Comparison of ENCODE assay signal across 1 cellular context in the genomic region with DNA sequence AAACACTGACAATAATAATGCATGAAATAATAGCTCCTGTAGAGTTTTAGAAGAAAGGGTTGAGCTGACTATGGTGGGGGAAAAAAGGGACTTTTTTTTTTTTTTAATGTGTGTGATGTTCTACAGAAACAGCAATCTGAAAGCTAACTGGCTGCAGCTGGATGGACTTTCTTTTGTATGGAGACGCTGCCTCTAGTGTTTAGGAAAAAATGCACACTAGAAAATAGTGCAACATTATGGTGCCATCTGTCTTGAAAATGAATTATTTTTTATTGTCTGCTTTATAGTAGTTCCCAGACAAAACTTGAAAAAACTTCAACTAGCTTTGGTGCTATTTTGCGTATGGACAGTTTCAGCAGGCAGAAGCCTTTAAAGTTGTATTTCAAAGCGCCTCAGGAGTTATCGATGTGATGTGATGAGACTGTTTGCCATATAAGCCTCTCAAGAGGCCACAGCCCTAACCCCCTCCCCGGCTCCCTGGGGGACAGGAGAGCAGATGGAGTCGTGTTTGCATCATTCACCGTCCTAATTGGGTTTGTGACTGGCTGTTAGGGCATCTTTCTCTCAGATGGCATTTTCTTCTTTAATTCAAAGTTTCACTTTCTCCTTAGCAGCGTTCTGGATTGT.
TF ChIP-seq lines count a peak whose summit lies in the region.

No MANE protein-coding gene starts in this region.

TF ChIP-seq in HCT116, 20 proteins besides CTCF, POLR2A, EP300 and RAD21 (continued from another document):
- TF ChIP-seq, protein P1, sequence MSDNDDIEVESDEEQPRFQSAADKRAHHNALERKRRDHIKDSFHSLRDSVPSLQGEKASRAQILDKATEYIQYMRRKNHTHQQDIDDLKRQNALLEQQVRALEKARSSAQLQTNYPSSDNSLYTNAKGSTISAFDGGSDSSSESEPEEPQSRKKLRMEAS (IDR thresholded peaks at IDR 0.05), result no peak
